1 cellular context compared by ENCODE assay signal in genomic region chr19:12940897-12941296, GRCh38.
TF ChIP-seq lines count a peak whose summit lies in the region.

No MANE protein-coding gene starts in this region.

TF ChIP-seq in endothelial cell of umbilical vein, 7 proteins besides CTCF, POLR2A, EP300 and RAD21:
- TF ChIP-seq, protein P1, sequence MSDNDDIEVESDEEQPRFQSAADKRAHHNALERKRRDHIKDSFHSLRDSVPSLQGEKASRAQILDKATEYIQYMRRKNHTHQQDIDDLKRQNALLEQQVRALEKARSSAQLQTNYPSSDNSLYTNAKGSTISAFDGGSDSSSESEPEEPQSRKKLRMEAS (IDR thresholded peaks at IDR 0.05; ENCODE audit: insufficient read depth, insufficient read length) = no peak
- TF ChIP-seq POLR2AphosphoS5 (IDR thresholded peaks at IDR 0.05; ENCODE audit: insufficient read depth, low read depth, low read length) (no peak), EZH2 (IDR thresholded peaks at IDR 0.05; ENCODE audit: borderline replicate concordance, low read depth, low read length, severe bottlenecking) (no peak), GATA2 (IDR thresholded peaks at IDR 0.05; ENCODE audit: insufficient read depth, insufficient read length, low read depth, low read length) (no peak), JUN (IDR thresholded peaks at IDR 0.05; ENCODE audit: borderline replicate concordance, insufficient read depth, insufficient read length, low read depth) (no peak), MYC (IDR thresholded peaks at IDR 0.05; ENCODE audit: low read depth, low read length) (no peak)
